Comparison of ENCODE assay signal across 1 cellular context in the genomic region with DNA sequence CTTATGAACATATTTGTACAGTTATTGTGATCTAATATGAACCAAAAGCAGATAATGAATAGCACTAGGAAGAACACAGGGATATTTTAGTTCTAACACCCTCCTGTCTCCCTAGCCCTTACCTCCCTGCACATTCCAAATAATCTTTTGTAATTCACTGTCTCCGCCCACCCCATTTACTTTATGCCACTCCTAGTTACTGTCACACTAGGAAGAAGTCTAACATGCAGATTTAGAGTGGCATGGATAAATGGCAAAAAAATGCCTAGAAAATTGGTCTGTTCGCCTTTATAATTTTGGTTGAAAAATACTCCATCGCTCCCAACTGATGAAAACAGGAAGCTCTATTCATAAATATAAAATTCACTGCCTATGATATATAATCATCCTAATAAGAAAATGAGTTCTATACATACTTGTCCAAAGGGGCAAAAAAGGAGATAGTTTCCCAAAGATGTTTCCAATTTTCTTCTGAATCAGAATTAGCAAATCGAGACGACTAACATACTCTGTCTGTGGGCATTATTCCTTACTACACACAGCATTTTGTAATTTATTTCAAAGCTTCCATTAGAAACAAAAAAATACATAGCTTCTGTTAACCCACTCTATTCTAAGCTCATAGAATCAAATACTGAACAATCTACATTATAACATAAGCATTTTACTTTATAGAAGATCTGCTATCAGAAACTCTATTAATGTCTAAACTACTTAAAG.
TF ChIP-seq lines count a peak whose summit lies in the region.

No MANE protein-coding gene starts in this region.

TF ChIP-seq in H1, 55 proteins besides CTCF, POLR2A, EP300 and RAD21:
- TF ChIP-seq TBP (IDR thresholded peaks at IDR 0.05; ENCODE audit: low read depth, low read length) (peak; percentile 71), ZNF274 (IDR thresholded peaks at IDR 0.05; ENCODE audit: borderline replicate concordance, extremely low read depth, low read length) (no peak), KDM5A (IDR thresholded peaks at IDR 0.05; ENCODE audit: low read length) (no peak), GTF2F1 (IDR thresholded peaks at IDR 0.05; ENCODE audit: borderline replicate concordance, low read depth, low read length) (0 out of 2 replicates have a peak, but pooled peaks have one; percentile 47), TAF7 (optimal IDR thresholded peaks at IDR 0.05; ENCODE audit: borderline replicate concordance, low read depth, low read length) (peak; percentile 97), RBBP5 (IDR thresholded peaks at IDR 0.05; ENCODE audit: borderline replicate concordance, low read depth, low read length) (no peak), HDAC2 (IDR thresholded peaks at IDR 0.05; ENCODE audit: borderline replicate concordance in 1 of 2, low read depth in 2 of 2, low read length in 2 of 2) (no peak)
- TF ChIP-seq, protein P1, sequence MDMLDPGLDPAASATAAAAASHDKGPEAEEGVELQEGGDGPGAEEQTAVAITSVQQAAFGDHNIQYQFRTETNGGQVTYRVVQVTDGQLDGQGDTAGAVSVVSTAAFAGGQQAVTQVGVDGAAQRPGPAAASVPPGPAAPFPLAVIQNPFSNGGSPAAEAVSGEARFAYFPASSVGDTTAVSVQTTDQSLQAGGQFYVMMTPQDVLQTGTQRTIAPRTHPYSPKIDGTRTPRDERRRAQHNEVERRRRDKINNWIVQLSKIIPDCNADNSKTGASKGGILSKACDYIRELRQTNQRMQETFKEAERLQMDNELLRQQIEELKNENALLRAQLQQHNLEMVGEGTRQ (IDR thresholded peaks at IDR 0.05; ENCODE audit: low read length): no peak
